ENCODE assay signal across 11 cellular contexts in genomic region chr9:71937898-71938297, GRCh38.
"Had no signal": no experiment of that assay in that cellular context is flagged by ENCODE, and none has a peak within 500 bp of the region (broad histone marks: within the 10 kb centered on the region; RNA-seq: fewer than 3 reads in every experiment).

No MANE protein-coding gene starts in this region.

- H3K4me3 ChIP-seq: esophagus muscularis mucosa had no signal

- H3K4me1 Mint-ChIP-seq: nephron progenitor cell had no signal

- H3K36me3 Mint-ChIP-seq: stimulated activated effector memory CD8-positive, alpha-beta T cell treated with anti-CD3 and anti-CD28 coated beads, Interleukin-12 subunit alpha, Interleukin-12 subunit beta, amount 100 ng/mL, for 72 hours had no signal

- H3K27me3 Mint-ChIP-seq: activated B cell treated with CpG ODN at 0.5 μM for 24 hours; activated CD4-positive, alpha-beta T cell treated with anti-CD3 and anti-CD28 coated beads, Interleukin-2, amount 10 ng/mL, durations not matched to agents 24 days and 14 days; activated naive CD8-positive, alpha-beta T cell treated with anti-CD3 and anti-CD28 coated beads for 36 hours had no signal

- H3K27ac ChIP-seq: esophagus muscularis mucosa had no signal

- H3K9me3 Mint-ChIP-seq: activated naive CD8-positive, alpha-beta T cell treated with anti-CD3 and anti-CD28 coated beads for 36 hours; stimulated activated effector memory CD8-positive, alpha-beta T cell treated with anti-CD3 and anti-CD28 coated beads, Interleukin-12 subunit alpha, Interleukin-12 subunit beta, amount 100 ng/mL, for 72 hours had no signal

- H3K36me3 ChIP-seq: esophagus muscularis mucosa had no signal

- DNase-seq: activated B cell treated with CpG ODN at 0.5 μM for 24 hours; activated CD4-positive, alpha-beta T cell treated with anti-CD3 and anti-CD28 coated beads, Interleukin-2, amount 10 ng/mL, durations not matched to agents 24 days and 14 days; activated CD8-positive, alpha-beta memory T cell treated with anti-CD3 and anti-CD28 coated beads for 24 hours; activated naive CD8-positive, alpha-beta T cell treated with anti-CD3 and anti-CD28 coated beads for 36 hours; kidney glomerular epithelial cell; nephron progenitor cell; SW 1271; trophoblast cell had no signal

- H3K4me3 Mint-ChIP-seq: activated B cell treated with CpG ODN at 0.5 μM for 24 hours; activated CD4-positive, alpha-beta T cell treated with anti-CD3 and anti-CD28 coated beads, Interleukin-2, amount 10 ng/mL, durations not matched to agents 24 days and 14 days; activated naive CD8-positive, alpha-beta T cell treated with anti-CD3 and anti-CD28 coated beads for 36 hours; mesothelial cell of epicardium; nephron progenitor cell; stimulated activated effector memory CD8-positive, alpha-beta T cell treated with anti-CD3 and anti-CD28 coated beads, Interleukin-12 subunit alpha, Interleukin-12 subunit beta, amount 100 ng/mL, for 72 hours had no signal

- H3K9me3 ChIP-seq: esophagus muscularis mucosa had no signal

- H3K27me3 ChIP-seq: esophagus muscularis mucosa had no signal

- H3K27ac Mint-ChIP-seq: activated B cell treated with CpG ODN at 0.5 μM for 24 hours; activated CD4-positive, alpha-beta T cell treated with anti-CD3 and anti-CD28 coated beads, Interleukin-2, amount 10 ng/mL, durations not matched to agents 24 days and 14 days; activated naive CD8-positive, alpha-beta T cell treated with anti-CD3 and anti-CD28 coated beads for 36 hours; nephron progenitor cell; stimulated activated effector memory CD8-positive, alpha-beta T cell treated with anti-CD3 and anti-CD28 coated beads, Interleukin-12 subunit alpha, Interleukin-12 subunit beta, amount 100 ng/mL, for 72 hours had no signal

- ATAC-seq: stimulated activated effector memory CD8-positive, alpha-beta T cell treated with anti-CD3 and anti-CD28 coated beads, Interleukin-12 subunit alpha, Interleukin-12 subunit beta, amount 100 ng/mL, for 72 hours had no signal
